Comparison of ENCODE assay signal across 8 cellular contexts in genomic region chr10:110600487-110601101, GRCh38. TPM values are rescaled to one million over a fixed set of nuclear protein-coding genes. Genes with fewer than 3 reads are reported as not detected.
A peak's percentile ranks its signal among the peaks of the same experiment; 100 is the strongest.
DNase-seq lines count a peak whose midpoint lies in the region; ATAC-seq, FAIRE-seq and TF ChIP-seq lines count a peak whose summit lies in the region.

No MANE protein-coding gene starts in this region.

- H3K4me1 Mint-ChIP-seq in activated CD4-positive, alpha-beta T cell treated with anti-CD3 and anti-CD28 coated beads, Interleukin-2, amount 10 ng/mL, durations not matched to agents 24 days and 14 days, result peaks cover 2% of the 10 kb centered on the region

- H3K4me3 Mint-ChIP-seq in activated CD4-positive, alpha-beta T cell treated with anti-CD3 and anti-CD28 coated beads, Interleukin-2, amount 10 ng/mL, durations not matched to agents 24 days and 14 days, result no peak overlapping the region

- peak; percentile 85 for FAIRE-seq in H54 (lab: Jason Lieb, UNC)

- in situ Hi-C loops in astrocyte of the cerebellum (cut with HindIII; ENCODE audit: low sequenced_read_pairs), result no loop called here

- no peak for ATAC-seq in HG03520 (IDR thresholded peaks at IDR 0.05; ENCODE audit: unreplicated experiment)

- peaks cover 54% of the 10 kb centered on the region for H3K36me3 Mint-ChIP-seq in activated CD4-positive, alpha-beta T cell treated with anti-CD3 and anti-CD28 coated beads, Interleukin-2, amount 10 ng/mL, durations not matched to agents 24 days and 14 days (ENCODE audit: low read depth)

- TF ChIP-seq POLR2A in H54 (IDR thresholded peaks at IDR 0.05; ENCODE audit: low read depth, low read length), result no peak

- no peak overlapping the region for H3K27ac Mint-ChIP-seq in activated CD4-positive, alpha-beta T cell treated with anti-CD3 and anti-CD28 coated beads, Interleukin-2, amount 10 ng/mL, durations not matched to agents 24 days and 14 days

- DNase-seq in activated CD4-positive, alpha-beta T cell treated with anti-CD3 and anti-CD28 coated beads, Interleukin-2, amount 10 ng/mL, durations not matched to agents 24 days and 14 days, result peak; percentile 84
- no peak for DNase-seq in activated CD4-positive, alpha-beta T cell treated with anti-CD3 and anti-CD28 coated beads, Interleukin-2, amount 50 U/mL, for 1 hour
- DNase-seq in H54 (ENCODE audit: insufficient read length, low spot score), result no peak
- DNase-seq in NCI-H2227 treated with DMSO at 0.1 percent for 48 hours (lab: John Stamatoyannopoulos, UW), result peak; percentile 12
- peak; percentile 53 for DNase-seq in astrocyte of the cerebellum (ENCODE audit: low read depth)
- DNase-seq in kidney tubule cell (ENCODE audit: low spot score), result peak; percentile 71
- DNase-seq in stimulated activated CD4-positive, alpha-beta T cell treated with anti-CD3 and anti-CD28 coated beads, Interleukin-4, amount 100 ng/mL, for 4 hours, result no peak

- intact Hi-C loops in activated CD4-positive, alpha-beta T cell treated with anti-CD3 and anti-CD28 coated beads, Interleukin-2, amount 10 ng/mL, durations not matched to agents 24 days and 14 days (cut with micrococcal nuclease), result loop anchor here (1.0 kb wide), 2 partner anchors 289 to 294 kb away; no protein-coding TSS in a partner anchor

- H3K27me3 Mint-ChIP-seq in activated CD4-positive, alpha-beta T cell treated with anti-CD3 and anti-CD28 coated beads, Interleukin-2, amount 10 ng/mL, durations not matched to agents 24 days and 14 days, result no peaks in the 10 kb centered on the region

- H3K4me3 ChIP-seq in astrocyte of the cerebellum (ENCODE audit: low read depth, low read length), result no peak overlapping the region

- no peaks in the 10 kb centered on the region for H3K9me3 Mint-ChIP-seq in activated CD4-positive, alpha-beta T cell treated with anti-CD3 and anti-CD28 coated beads, Interleukin-2, amount 10 ng/mL, durations not matched to agents 24 days and 14 days

- peak; percentile 53 for TF ChIP-seq CTCF in astrocyte of the cerebellum (IDR thresholded peaks at IDR 0.05; ENCODE audit: low read depth, low read length, missing control alignments)

RNA-seq across cellular contexts. Expression of gene SMC3, which starts 33.1 kb away (rescaled TPM):
- total RNA-seq in activated CD4-positive, alpha-beta T cell treated with anti-CD3 and anti-CD28 coated beads, Interleukin-2, amount 10 ng/mL, durations not matched to agents 24 days and 14 days, result 82.2 and 87.3 TPM in 2 replicates

RNA-seq across cellular contexts. Expression of gene RBM20, which starts 43.5 kb away (rescaled TPM):
- 0.05 TPM in 1 of 2 replicates, not detected in the other for total RNA-seq in activated CD4-positive, alpha-beta T cell treated with anti-CD3 and anti-CD28 coated beads, Interleukin-2, amount 10 ng/mL, durations not matched to agents 24 days and 14 days

Comparison
In these comparisons a context has a peak if more than half of its experiments do, and no peak if none do; other contexts are left out.
1. DNase-seq: peak in activated CD4-positive, alpha-beta T cell treated with anti-CD3 and anti-CD28 coated beads, Interleukin-2, amount 10 ng/mL, durations not matched to agents 24 days and 14 days (single experiment), NCI-H2227 treated with DMSO at 0.1 percent for 48 hours (single experiment), astrocyte of the cerebellum (single experiment) and kidney tubule cell (single experiment); none in activated CD4-positive, alpha-beta T cell treated with anti-CD3 and anti-CD28 coated beads, Interleukin-2, amount 50 U/mL, for 1 hour (single experiment), H54 (single experiment) and stimulated activated CD4-positive, alpha-beta T cell treated with anti-CD3 and anti-CD28 coated beads, Interleukin-4, amount 100 ng/mL, for 4 hours (0 of 2).